1 cellular context compared by ENCODE assay signal in genomic region chr14:105476937-105477658, GRCh38.
TF ChIP-seq lines count a peak whose summit lies in the region.

No MANE protein-coding gene starts in this region.

TF ChIP-seq in GM23338, 12 proteins besides CTCF, POLR2A, EP300 and RAD21 (continued from another document):
- TF ChIP-seq ZNF462 (CRISPR knock-in tag; IDR thresholded peaks at IDR 0.05) = no peak
- no peak for TF ChIP-seq ZNF331 (CRISPR knock-in tag; IDR thresholded peaks at IDR 0.05; ENCODE audit: low read depth)
- TF ChIP-seq JUNB (IDR thresholded peaks at IDR 0.05; ENCODE audit: unreplicated experiment) = no peak
- TF ChIP-seq POLR2AphosphoS5 (IDR thresholded peaks at IDR 0.05; ENCODE audit: low read depth) = no peak
- TF ChIP-seq, protein P1, sequence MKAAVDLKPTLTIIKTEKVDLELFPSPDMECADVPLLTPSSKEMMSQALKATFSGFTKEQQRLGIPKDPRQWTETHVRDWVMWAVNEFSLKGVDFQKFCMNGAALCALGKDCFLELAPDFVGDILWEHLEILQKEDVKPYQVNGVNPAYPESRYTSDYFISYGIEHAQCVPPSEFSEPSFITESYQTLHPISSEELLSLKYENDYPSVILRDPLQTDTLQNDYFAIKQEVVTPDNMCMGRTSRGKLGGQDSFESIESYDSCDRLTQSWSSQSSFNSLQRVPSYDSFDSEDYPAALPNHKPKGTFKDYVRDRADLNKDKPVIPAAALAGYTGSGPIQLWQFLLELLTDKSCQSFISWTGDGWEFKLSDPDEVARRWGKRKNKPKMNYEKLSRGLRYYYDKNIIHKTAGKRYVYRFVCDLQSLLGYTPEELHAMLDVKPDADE (IDR thresholded peaks at IDR 0.05) = no peak
- TF ChIP-seq EZH2 (IDR thresholded peaks at IDR 0.05; ENCODE audit: low read depth, unreplicated experiment) = no peak
TF ChIP-seq in GM23338: peak in this region for 0.
